Comparison of ENCODE assay signal across 2 cellular contexts in the genomic region with DNA sequence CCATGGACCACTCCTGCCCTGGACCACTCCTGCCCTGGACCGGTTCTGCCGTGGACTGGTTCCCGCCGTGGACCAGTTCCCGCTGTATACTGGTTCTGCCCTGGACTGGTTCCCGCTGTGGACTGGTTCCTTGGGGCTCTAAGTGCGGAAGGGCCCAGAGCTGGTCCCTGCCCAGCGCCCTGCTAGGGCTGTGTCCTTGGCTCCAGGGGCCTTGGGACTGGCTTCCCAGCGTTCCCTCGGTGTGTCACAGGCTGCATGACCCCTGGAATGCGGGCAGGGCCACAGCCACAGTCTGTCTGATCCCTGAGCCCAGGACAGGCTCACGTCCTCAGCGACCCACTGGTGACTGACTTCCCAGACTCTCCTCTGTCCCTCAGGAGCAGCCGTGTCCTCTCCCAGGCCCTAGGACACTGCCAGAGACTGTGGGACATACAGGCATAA.
TF ChIP-seq lines count a peak whose summit lies in the region.

No MANE protein-coding gene starts in this region.

TF ChIP-seq in IMR-90, 13 proteins besides CTCF, POLR2A, EP300 and RAD21:
- TF ChIP-seq CEBPB (IDR thresholded peaks at IDR 0.05; ENCODE audit: low read depth, low read length): no peak
TF ChIP-seq in IMR-90: peak in this region for 0.

TF ChIP-seq in HepG2, 621 proteins besides CTCF, POLR2A, EP300 and RAD21:
- no peak for TF ChIP-seq ZNF788 (CRISPR knock-in tag; IDR thresholded peaks at IDR 0.05; ENCODE audit: borderline replicate concordance)
- TF ChIP-seq, protein P1, sequence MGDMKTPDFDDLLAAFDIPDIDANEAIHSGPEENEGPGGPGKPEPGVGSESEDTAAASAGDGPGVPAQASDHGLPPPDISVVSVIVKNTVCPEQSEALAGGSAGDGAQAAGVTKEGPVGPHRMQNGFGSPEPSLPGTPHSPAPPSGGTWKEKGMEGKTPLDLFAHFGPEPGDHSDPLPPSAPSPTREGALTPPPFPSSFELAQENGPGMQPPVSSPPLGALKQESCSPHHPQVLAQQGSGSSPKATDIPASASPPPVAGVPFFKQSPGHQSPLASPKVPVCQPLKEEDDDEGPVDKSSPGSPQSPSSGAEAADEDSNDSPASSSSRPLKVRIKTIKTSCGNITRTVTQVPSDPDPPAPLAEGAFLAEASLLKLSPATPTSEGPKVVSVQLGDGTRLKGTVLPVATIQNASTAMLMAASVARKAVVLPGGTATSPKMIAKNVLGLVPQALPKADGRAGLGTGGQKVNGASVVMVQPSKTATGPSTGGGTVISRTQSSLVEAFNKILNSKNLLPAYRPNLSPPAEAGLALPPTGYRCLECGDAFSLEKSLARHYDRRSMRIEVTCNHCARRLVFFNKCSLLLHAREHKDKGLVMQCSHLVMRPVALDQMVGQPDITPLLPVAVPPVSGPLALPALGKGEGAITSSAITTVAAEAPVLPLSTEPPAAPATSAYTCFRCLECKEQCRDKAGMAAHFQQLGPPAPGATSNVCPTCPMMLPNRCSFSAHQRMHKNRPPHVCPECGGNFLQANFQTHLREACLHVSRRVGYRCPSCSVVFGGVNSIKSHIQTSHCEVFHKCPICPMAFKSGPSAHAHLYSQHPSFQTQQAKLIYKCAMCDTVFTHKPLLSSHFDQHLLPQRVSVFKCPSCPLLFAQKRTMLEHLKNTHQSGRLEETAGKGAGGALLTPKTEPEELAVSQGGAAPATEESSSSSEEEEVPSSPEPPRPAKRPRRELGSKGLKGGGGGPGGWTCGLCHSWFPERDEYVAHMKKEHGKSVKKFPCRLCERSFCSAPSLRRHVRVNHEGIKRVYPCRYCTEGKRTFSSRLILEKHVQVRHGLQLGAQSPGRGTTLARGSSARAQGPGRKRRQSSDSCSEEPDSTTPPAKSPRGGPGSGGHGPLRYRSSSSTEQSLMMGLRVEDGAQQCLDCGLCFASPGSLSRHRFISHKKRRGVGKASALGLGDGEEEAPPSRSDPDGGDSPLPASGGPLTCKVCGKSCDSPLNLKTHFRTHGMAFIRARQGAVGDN (CRISPR knock-in tag; IDR thresholded peaks at IDR 0.05): peak; percentile 10; the same call in 1 of the 2 replicates
- TF ChIP-seq, protein P2, sequence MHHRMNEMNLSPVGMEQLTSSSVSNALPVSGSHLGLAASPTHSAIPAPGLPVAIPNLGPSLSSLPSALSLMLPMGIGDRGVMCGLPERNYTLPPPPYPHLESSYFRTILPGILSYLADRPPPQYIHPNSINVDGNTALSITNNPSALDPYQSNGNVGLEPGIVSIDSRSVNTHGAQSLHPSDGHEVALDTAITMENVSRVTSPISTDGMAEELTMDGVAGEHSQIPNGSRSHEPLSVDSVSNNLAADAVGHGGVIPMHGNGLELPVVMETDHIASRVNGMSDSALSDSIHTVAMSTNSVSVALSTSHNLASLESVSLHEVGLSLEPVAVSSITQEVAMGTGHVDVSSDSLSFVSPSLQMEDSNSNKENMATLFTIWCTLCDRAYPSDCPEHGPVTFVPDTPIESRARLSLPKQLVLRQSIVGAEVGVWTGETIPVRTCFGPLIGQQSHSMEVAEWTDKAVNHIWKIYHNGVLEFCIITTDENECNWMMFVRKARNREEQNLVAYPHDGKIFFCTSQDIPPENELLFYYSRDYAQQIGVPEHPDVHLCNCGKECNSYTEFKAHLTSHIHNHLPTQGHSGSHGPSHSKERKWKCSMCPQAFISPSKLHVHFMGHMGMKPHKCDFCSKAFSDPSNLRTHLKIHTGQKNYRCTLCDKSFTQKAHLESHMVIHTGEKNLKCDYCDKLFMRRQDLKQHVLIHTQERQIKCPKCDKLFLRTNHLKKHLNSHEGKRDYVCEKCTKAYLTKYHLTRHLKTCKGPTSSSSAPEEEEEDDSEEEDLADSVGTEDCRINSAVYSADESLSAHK (CRISPR knock-in tag; IDR thresholded peaks at IDR 0.05; ENCODE audit: borderline replicate concordance): no peak
- peak; percentile 19 for TF ChIP-seq TEAD3 (CRISPR knock-in tag; optimal IDR thresholded peaks at IDR 0.05; ENCODE audit: borderline replicate concordance)
